15 cellular contexts compared by ENCODE assay signal in the genomic region with DNA sequence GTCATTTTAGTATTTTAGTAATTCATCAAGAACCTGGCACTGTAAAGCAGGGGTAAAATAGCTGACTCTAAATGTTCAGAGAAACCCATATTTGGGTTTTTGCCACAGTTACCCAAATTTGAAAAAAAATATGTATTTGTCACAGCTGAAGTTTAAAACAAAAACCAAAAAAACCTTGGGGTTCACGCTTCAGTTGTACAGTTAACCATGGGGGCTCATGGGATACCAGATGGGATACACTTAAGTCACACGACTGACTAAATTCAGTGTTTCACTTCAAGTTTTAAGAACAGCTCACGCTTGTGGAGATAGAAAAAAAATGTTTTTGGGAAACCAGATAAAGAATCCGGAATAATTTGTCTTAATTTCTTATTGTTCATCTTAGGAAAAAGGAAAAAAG. TPM values are rescaled to one million over a fixed set of nuclear protein-coding genes. Genes with fewer than 3 reads are reported as not detected.
DNase-seq lines count a peak whose midpoint lies in the region; ATAC-seq and TF ChIP-seq lines count a peak whose summit lies in the region.
"Had no signal": no experiment of that assay in that cellular context is flagged by ENCODE, and none has a peak within 500 bp of the region (broad histone marks: within the 10 kb centered on the region; RNA-seq: fewer than 3 reads in every experiment).

No MANE protein-coding gene starts in this region.

- WGBS in smooth muscle cell (ENCODE audit: low lambda C conversion rate), result 85% methylated on average over 4 of the region's 4 CpGs
- WGBS in H9 (ENCODE audit: extremely low coverage, insufficient read length, low lambda C conversion rate), result no CpG with 5 or more reads among the region's 4 CpGs
- 12 to 32% (median 17%) methylated on average over 4 of the region's 4 CpGs for WGBS in ovary, 3 donors

- peaks cover 46% of the 10 kb centered on the region for H3K4me1 Mint-ChIP-seq in activated CD4-positive, alpha-beta T cell treated with anti-CD3 and anti-CD28 coated beads, Interleukin-2, amount 10 ng/mL, durations not matched to agents 7 days and 5 days
- H3K4me1 Mint-ChIP-seq in brain (peaks cover 71% of the 10 kb centered on the region), H9 (peaks cover 22 to 27% of the 10 kb centered on the region in 2 experiments)

- H3K36me3 Mint-ChIP-seq in activated CD4-positive, alpha-beta T cell treated with anti-CD3 and anti-CD28 coated beads, Interleukin-2, amount 10 ng/mL, durations not matched to agents 7 days and 5 days (ENCODE audit: low read depth), result peaks cover 6% of the 10 kb centered on the region
- peaks cover 4% of the 10 kb centered on the region for H3K36me3 Mint-ChIP-seq in brain
- peaks cover 2 to 11% (median 8%) of the 10 kb centered on the region in 3 experiments; a peak in 5 of 7 replicates for H3K36me3 Mint-ChIP-seq in H9 (ENCODE audit: insufficient read depth in 1 of 3, low read depth in 3 of 3)

- DNase-seq in activated CD4-positive, alpha-beta T cell treated with anti-CD3 and anti-CD28 coated beads, Interleukin-2, amount 10 ng/mL, durations not matched to agents 7 days and 5 days, result no peak
- DNase-seq in activated CD4-positive, alpha-beta T cell treated with anti-CD3 and anti-CD28 coated beads, Interleukin-2, amount 50 U/mL, for 4 hours, result no peak
- DNase-seq in smooth muscle cell (lab: John Stamatoyannopoulos, UW; ENCODE audit: unreplicated experiment), result no peak
- no peak for DNase-seq in upper lobe of right lung
- no peak for DNase-seq in H9
- no peak for DNase-seq in ovary
- DNase-seq: effector CD8-positive, alpha-beta T cell; NCI-H187; NCI-H69; right lobe of liver; SHP77 treated with DMSO at 0.1 percent for 48 hours had no signal

- no peak overlapping the region for H3K56ac ChIP-seq in H9 (ENCODE audit: insufficient read length, low read depth, low read length)

- peaks cover 3% of the 10 kb centered on the region for H3K79me1 ChIP-seq in H9 (ENCODE audit: insufficient read depth, low read depth, low read length, poor library complexity, severe bottlenecking)

- no peak for ATAC-seq in upper lobe of right lung
- ATAC-seq: gastroesophageal sphincter, right lobe of liver had no signal

- peaks cover 11% of the 10 kb centered on the region for H3K23me2 ChIP-seq in H9 (ENCODE audit: insufficient read length, low read depth, low read length, poor library complexity, severe bottlenecking)

- TF ChIP-seq POLR2A in ovary (IDR thresholded peaks at IDR 0.05), result no peak

- H3K27me3 ChIP-seq in KMS-11 (ENCODE audit: insufficient read depth, low read depth), result no peaks in the 10 kb centered on the region
- H3K27me3 ChIP-seq in smooth muscle cell (ENCODE audit: low read depth), result no peaks in the 10 kb centered on the region
- no peaks in the 10 kb centered on the region for H3K27me3 ChIP-seq in upper lobe of right lung
- no peaks in the 10 kb centered on the region for H3K27me3 ChIP-seq in H9 (ENCODE audit: insufficient read depth, low read length)
- no peaks in the 10 kb centered on the region for H3K27me3 ChIP-seq in ovary
- H3K27me3 ChIP-seq: ascending aorta, gastroesophageal sphincter, right lobe of liver had no signal

- no peak overlapping the region for H3K14ac ChIP-seq in H9 (ENCODE audit: insufficient read depth, low read length)

- no peak overlapping the region for H3K27ac Mint-ChIP-seq in activated CD4-positive, alpha-beta T cell treated with anti-CD3 and anti-CD28 coated beads, Interleukin-2, amount 10 ng/mL, durations not matched to agents 7 days and 5 days
- H3K27ac Mint-ChIP-seq in brain (peak overlapping the region in 2 of 5 experiments; percentile 36 to 98), H9 (no peak overlapping the region)

- H3K9me3 Mint-ChIP-seq in activated CD4-positive, alpha-beta T cell treated with anti-CD3 and anti-CD28 coated beads, Interleukin-2, amount 10 ng/mL, durations not matched to agents 7 days and 5 days, result no peaks in the 10 kb centered on the region
- H3K9me3 Mint-ChIP-seq in brain (no peaks in the 10 kb centered on the region), H9 (no peaks in the 10 kb centered on the region)

- H3K9me3 ChIP-seq in smooth muscle cell (replicated peaks; ENCODE audit: low read depth), result no peaks in the 10 kb centered on the region
- no peaks in the 10 kb centered on the region for H3K9me3 ChIP-seq in upper lobe of right lung
- H3K9me3 ChIP-seq in H9 (ENCODE audit: control insufficient read depth, low read depth, low read length), result no peaks in the 10 kb centered on the region
- no peaks in the 10 kb centered on the region for H3K9me3 ChIP-seq in ovary
- H3K9me3 ChIP-seq: ascending aorta, gastroesophageal sphincter, right lobe of liver had no signal

- TF ChIP-seq CTCF in KMS-11 (conservative IDR thresholded peaks at IDR 0.05; ENCODE audit: low read depth, low read length) (no peak), brain (conservative IDR thresholded peaks at IDR 0.05) (no peak), smooth muscle cell (IDR thresholded peaks at IDR 0.05; ENCODE audit: borderline replicate concordance, insufficient read depth, poor library complexity, severe bottlenecking) (no peak), upper lobe of right lung (IDR thresholded peaks at IDR 0.05) (no peak), H9 (conservative IDR thresholded peaks at IDR 0.05) (no peak), ovary (IDR thresholded peaks at IDR 0.05) (no peak)

- H4K8ac ChIP-seq in H9 (replicated peaks; ENCODE audit: insufficient read length, low read depth, low read length), result no peak overlapping the region

- no peak overlapping the region for H2AK5ac ChIP-seq in H9 (ENCODE audit: insufficient read length, low read length)

- H3K23ac ChIP-seq in H9 (ENCODE audit: insufficient read length, low read depth, low read length), result no peak overlapping the region

- no peak overlapping the region for H3K4ac ChIP-seq in H9 (ENCODE audit: low read depth, low read length)

- no peak overlapping the region for H3K18ac ChIP-seq in H9 (ENCODE audit: insufficient read length, low read depth, low read length)

- peak overlapping the region; percentile 76; the same call in 1 of the 2 replicates for H3K4me2 ChIP-seq in KMS-11
- H3K4me2 ChIP-seq in smooth muscle cell, result peak overlapping the region; percentile 86
- H3K4me2 ChIP-seq in H9 (ENCODE audit: insufficient read depth, insufficient read length, low read length), result no peak overlapping the region

- H3K36me3 ChIP-seq in KMS-11 (ENCODE audit: insufficient read depth) (no peaks in the 10 kb centered on the region), smooth muscle cell (ENCODE audit: low read depth) (no peaks in the 10 kb centered on the region), upper lobe of right lung (no peaks in the 10 kb centered on the region), ovary (no peaks in the 10 kb centered on the region)
- H3K36me3 ChIP-seq: ascending aorta, gastroesophageal sphincter, right lobe of liver had no signal

- H2AFZ ChIP-seq in KMS-11 (ENCODE audit: low read depth) (no peak overlapping the region), smooth muscle cell (ENCODE audit: low read depth) (no peak overlapping the region), H9 (ENCODE audit: low read length) (no peak overlapping the region)

- no peak overlapping the region for H3K4me3 ChIP-seq in KMS-11 (IDR thresholded peaks at IDR 0.05; ENCODE audit: insufficient read depth, low read depth, low read length)
- no peak overlapping the region for H3K4me3 ChIP-seq in smooth muscle cell
- no peak overlapping the region for H3K4me3 ChIP-seq in upper lobe of right lung
- no peak overlapping the region for H3K4me3 ChIP-seq in ovary
- H3K4me3 ChIP-seq: ascending aorta, gastroesophageal sphincter, right lobe of liver had no signal

- no peak overlapping the region for H3K27ac ChIP-seq in KMS-11
- H3K27ac ChIP-seq in smooth muscle cell (ENCODE audit: low read depth), result peak overlapping the region; percentile 91
- no peak overlapping the region for H3K27ac ChIP-seq in upper lobe of right lung
- H3K27ac ChIP-seq in H9 (ENCODE audit: insufficient read length, low read depth, low read length), result no peak overlapping the region
- peak overlapping the region in 1 of 2 donors; percentile 90 for H3K27ac ChIP-seq in ovary
- H3K27ac ChIP-seq: ascending aorta, right lobe of liver had no signal

- H4K5ac ChIP-seq in H9 (ENCODE audit: insufficient read length, low read depth, low read length), result no peak overlapping the region

- peaks cover 17% of the 10 kb centered on the region for H3F3A ChIP-seq in smooth muscle cell (ENCODE audit: low read depth)

- peak overlapping the region; percentile 81 for H3K4me3 Mint-ChIP-seq in activated CD4-positive, alpha-beta T cell treated with anti-CD3 and anti-CD28 coated beads, Interleukin-2, amount 10 ng/mL, durations not matched to agents 7 days and 5 days
- H3K4me3 Mint-ChIP-seq in brain, result peak overlapping the region; percentile 94 to 98 (median 96)
- H3K4me3 Mint-ChIP-seq in H9, result peak overlapping the region in 1 of 2 experiments; percentile 59; a peak in 1 of 5 replicates

- CTCF ChIA-PET in activated CD4-positive, alpha-beta T cell treated with anti-CD3 and anti-CD28 coated beads, Interleukin-2, amount 10 ng/mL, durations not matched to agents 7 days and 5 days (lab: Charles Lee), result interaction anchor here (0.6 to 2.6 kb wide), 5 partner anchors 15 to 930 kb away, joined by 3 to 12 read pairs (median 4); partner anchors contain the start of gene CNNM2

- H2BK120ac ChIP-seq in H9 (ENCODE audit: low read depth, low read length, poor library complexity, severe bottlenecking), result no peak overlapping the region

- no peak overlapping the region for H2BK15ac ChIP-seq in H9 (ENCODE audit: low read depth, low read length)

- no peak overlapping the region for H2BK20ac ChIP-seq in H9 (ENCODE audit: low read depth, low read length, poor library complexity, severe bottlenecking)

- intact Hi-C loops in upper lobe of right lung (cut with DNase I), result no loop called here
- intact Hi-C loops in ovary (cut with DNase I), result loop anchor here in 2 of 4 donors (5.0 to 10.0 kb wide), 4 partner anchors 35 to 207 kb away; partner anchors contain the start of genes ACTR1A (in 1 of the 2), SUFU (in 1 of the 2) and TRIM8 (in 1 of the 2)

- H4K91ac ChIP-seq in H9 (ENCODE audit: insufficient read length, low read depth, low read length), result no peak overlapping the region

- peaks cover 25% of the 10 kb centered on the region for H3K4me1 ChIP-seq in KMS-11 (ENCODE audit: low read depth, poor library complexity, severe bottlenecking)
- H3K4me1 ChIP-seq in smooth muscle cell (ENCODE audit: low read depth), result peaks cover 22% of the 10 kb centered on the region
- peaks cover 21% of the 10 kb centered on the region for H3K4me1 ChIP-seq in upper lobe of right lung
- peaks cover 2% of the 10 kb centered on the region; the same call in 1 of the 2 replicates for H3K4me1 ChIP-seq in H9 (ENCODE audit: insufficient read depth, low read length)
- H3K4me1 ChIP-seq in ovary (ENCODE audit: insufficient read depth), result peaks cover 9% of the 10 kb centered on the region

- H2BK12ac ChIP-seq in H9 (ENCODE audit: insufficient read length, low read depth, low read length), result no peak overlapping the region

- H3K9ac ChIP-seq in KMS-11, result no peak overlapping the region
- no peak overlapping the region for H3K9ac ChIP-seq in smooth muscle cell (ENCODE audit: low read depth)
- H3K9ac ChIP-seq in H9 (ENCODE audit: extremely low read depth, insufficient read length, low read length), result no peak overlapping the region

- TF ChIP-seq EP300 in ovary (IDR thresholded peaks at IDR 0.05), result no peak

- POLR2A ChIA-PET in activated CD4-positive, alpha-beta T cell treated with anti-CD3 and anti-CD28 coated beads, Interleukin-2, amount 10 ng/mL, durations not matched to agents 7 days and 5 days (lab: Charles Lee), result no interaction called here

- no peak overlapping the region for H2BK5ac ChIP-seq in H9 (ENCODE audit: insufficient read length, low read length)

- H3T11ph ChIP-seq in H9 (ENCODE audit: low read length), result no peak overlapping the region

- H3K79me2 ChIP-seq in KMS-11 (ENCODE audit: insufficient read depth, low read depth) (peaks cover 27% of the 10 kb centered on the region), smooth muscle cell (ENCODE audit: low read depth) (peaks cover 55% of the 10 kb centered on the region), H9 (ENCODE audit: insufficient read depth, low read length) (peaks cover 3% of the 10 kb centered on the region; the same call in 1 of the 2 replicates)

- H3K27me3 Mint-ChIP-seq in activated CD4-positive, alpha-beta T cell treated with anti-CD3 and anti-CD28 coated beads, Interleukin-2, amount 10 ng/mL, durations not matched to agents 7 days and 5 days, result no peaks in the 10 kb centered on the region
- peaks cover 17% of the 10 kb centered on the region for H3K27me3 Mint-ChIP-seq in brain
- H3K27me3 Mint-ChIP-seq in H9 (ENCODE audit: low read depth), result no peaks in the 10 kb centered on the region

- H4K20me1 ChIP-seq in KMS-11 (ENCODE audit: insufficient read depth), result no peaks in the 10 kb centered on the region
- H4K20me1 ChIP-seq in smooth muscle cell (ENCODE audit: low read depth), result peaks cover 22% of the 10 kb centered on the region
- H4K20me1 ChIP-seq in H9 (ENCODE audit: control insufficient read depth, insufficient read depth, insufficient read length), result no peaks in the 10 kb centered on the region

RNA-seq across cellular contexts. Expression of gene ARL3, which starts 2.1 kb away (rescaled TPM):
- total RNA-seq in activated CD4-positive, alpha-beta T cell treated with anti-CD3 and anti-CD28 coated beads, Interleukin-2, amount 10 ng/mL, durations not matched to agents 7 days and 5 days, result 1 to 10 TPM; 4.4 to 5.0 TPM
- polyA plus RNA-seq in brain (ENCODE audit: insufficient read depth, low read depth, low replicate concordance), result 33.2 TPM
- 12.7 and 14.1 TPM in 2 replicates for total RNA-seq in smooth muscle cell
- 30.2 and 31.0 TPM in 2 replicates for polyA plus RNA-seq in smooth muscle cell
- total RNA-seq in upper lobe of right lung, result 7.5 TPM
- 16.5 and 16.9 TPM in 2 replicates for total RNA-seq in H9 (2021)
- 10 to 100 TPM in 6 of 7 donors, 1 to 10 TPM in 1; 9.5 to 25.6 (median 23.3) TPM for total RNA-seq in ovary
- 10 to 100 TPM; 23.0 to 23.9 TPM for polyA plus RNA-seq in ovary

RNA-seq across cellular contexts. Expression of gene SFXN2, which starts 2.3 kb away (rescaled TPM):
- 10 to 100 TPM; 20.7 to 23.6 TPM for total RNA-seq in activated CD4-positive, alpha-beta T cell treated with anti-CD3 and anti-CD28 coated beads, Interleukin-2, amount 10 ng/mL, durations not matched to agents 7 days and 5 days
- polyA plus RNA-seq in brain (ENCODE audit: insufficient read depth, low read depth, low replicate concordance), result 5.7 TPM
- total RNA-seq in smooth muscle cell, result 2.6 and 2.9 TPM in 2 replicates
- 1.7 and 2.0 TPM in 2 replicates for polyA plus RNA-seq in smooth muscle cell
- 12.0 TPM for total RNA-seq in upper lobe of right lung
- 32.7 and 34.7 TPM in 2 replicates for total RNA-seq in H9 (2021)
- 10 to 100 TPM in 6 of 7 donors, 1 to 10 TPM in 1; 8.7 to 31.2 (median 20.3) TPM for total RNA-seq in ovary
- polyA plus RNA-seq in ovary, result 10 to 100 TPM in 1 of 2 donors, 1 to 10 TPM in 1; 6.2 to 11.8 TPM

RNA-seq across cellular contexts. Expression of gene WBP1L, which starts 31.7 kb away (rescaled TPM):
- total RNA-seq in activated CD4-positive, alpha-beta T cell treated with anti-CD3 and anti-CD28 coated beads, Interleukin-2, amount 10 ng/mL, durations not matched to agents 7 days and 5 days, result 10 to 100 TPM; 30.2 to 31.4 TPM
- polyA plus RNA-seq in brain (ENCODE audit: insufficient read depth, low read depth, low replicate concordance), result 23.8 TPM
- total RNA-seq in smooth muscle cell, result 33.9 and 45.3 TPM in 2 replicates
- 18.0 and 18.2 TPM in 2 replicates for polyA plus RNA-seq in smooth muscle cell
- 49.0 TPM for total RNA-seq in upper lobe of right lung
- 23.8 and 24.5 TPM in 2 replicates for total RNA-seq in H9 (2021)
- 10 to 100 TPM; 45.5 to 71.8 (median 51.3) TPM for total RNA-seq in ovary
- polyA plus RNA-seq in ovary, result 10 to 100 TPM; 40.6 to 46.5 TPM
